12 cellular contexts compared by ENCODE assay signal in the genomic region with DNA sequence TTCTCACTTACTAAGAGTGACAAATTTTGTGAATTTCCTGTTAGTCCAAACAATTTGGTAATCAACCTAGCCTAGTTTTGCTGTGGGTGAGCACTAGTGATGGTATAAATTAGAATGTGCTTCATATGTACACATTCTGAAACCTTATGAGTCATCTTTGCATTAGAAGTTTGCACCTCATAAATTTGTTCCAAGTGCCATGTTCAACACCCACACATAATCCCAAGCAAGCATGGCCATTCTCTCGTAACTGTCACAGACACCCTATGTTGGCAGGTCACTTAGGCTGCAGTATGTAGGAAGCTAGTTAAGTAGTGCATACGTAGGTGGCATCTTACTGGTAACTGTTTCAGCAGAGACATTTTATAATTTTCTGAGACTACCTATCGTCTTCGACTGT. TPM values are rescaled to one million over a fixed set of nuclear protein-coding genes. Genes with fewer than 3 reads are reported as not detected.
DNase-seq lines count a peak whose midpoint lies in the region; ATAC-seq and TF ChIP-seq lines count a peak whose summit lies in the region.
"Had no signal": no experiment of that assay in that cellular context is flagged by ENCODE, and none has a peak within 500 bp of the region (broad histone marks: within the 10 kb centered on the region; RNA-seq: fewer than 3 reads in every experiment).

No MANE protein-coding gene starts in this region.

- H3K4me3 ChIP-seq in heart right ventricle = no peak overlapping the region
- H3K4me3 ChIP-seq in PC-3 (ENCODE audit: low read length) = no peak overlapping the region
- H3K4me3 ChIP-seq: SJSA1 had no signal

- POLR2A ChIA-PET in PC-3 (lab: Charles Lee; ENCODE audit: unreplicated experiment) = no interaction called here

- H3K79me2 ChIP-seq in PC-3 (ENCODE audit: low read length) = no peaks in the 10 kb centered on the region

- DNase-seq in stimulated activated CD4-positive, alpha-beta T cell treated with anti-CD3 and anti-CD28 coated beads, Interleukin-15, amount 100 ng/mL, for 24 hours = peak; percentile 46
- no peak for DNase-seq in stimulated activated CD4-positive, alpha-beta T cell treated with anti-CD3 and anti-CD28 coated beads, Interleukin-12 subunit alpha, Interleukin-12 subunit beta, amount 100 ng/mL, for 4 hours
- peak; percentile 30 for DNase-seq in stimulated activated naive CD8-positive, alpha-beta T cell treated with anti-CD3 and anti-CD28 coated beads, Interleukin-15, Interleukin-2, amounts not matched to agents 100 U/mL and 50 U/mL, for 24 hours
- no peak for DNase-seq in heart right ventricle
- DNase-seq in PC-3 = no peak
- DNase-seq in NAMALWA (ENCODE audit: low spot score) = no peak
- DNase-seq: hypothalamus, NCI-H748 treated with DMSO at 0.1 percent for 48 hours had no signal

- H4K20me1 ChIP-seq in PC-3 (ENCODE audit: low read length) = no peaks in the 10 kb centered on the region

- no peak for TF ChIP-seq CTCF in heart right ventricle (IDR thresholded peaks at IDR 0.05)
- TF ChIP-seq CTCF in PC-3 (conservative IDR thresholded peaks at IDR 0.05; ENCODE audit: low read depth, low read length) = no peak

- BruUV-seq in PC-3 (replicated peaks; lab: Mats Ljungman, UMichigan) = no TSS peak

- H3K9me3 ChIP-seq in heart right ventricle = no peaks in the 10 kb centered on the region
- H3K9me3 ChIP-seq in PC-3 (ENCODE audit: low read length) = no peaks in the 10 kb centered on the region
- H3K9me3 ChIP-seq: SJSA1 had no signal

- peak overlapping the region; percentile 76 for H3K27ac Mint-ChIP-seq in activated naive CD8-positive, alpha-beta T cell
- H3K27ac Mint-ChIP-seq: progenitor cell of endocrine pancreas had no signal

- H3K27me3 Mint-ChIP-seq in activated naive CD8-positive, alpha-beta T cell = no peaks in the 10 kb centered on the region
- H3K27me3 Mint-ChIP-seq: progenitor cell of endocrine pancreas had no signal

- H3K4me1 ChIP-seq in heart right ventricle (peaks cover 0 to 3% (median 0%) of the 10 kb centered on the region in 9 donors), PC-3 (ENCODE audit: insufficient read depth, low read length) (no peaks in the 10 kb centered on the region)

- 85 to 93% methylated on average over 4 of the region's 4 CpGs for WGBS in heart right ventricle, 2 donors

- no peak overlapping the region for H3K9ac ChIP-seq in PC-3 (ENCODE audit: low read length)

- no peaks in the 10 kb centered on the region for H3F3A ChIP-seq in PC-3 (ENCODE audit: low read length, unreplicated experiment)

- H2AFZ ChIP-seq in PC-3 (ENCODE audit: low read length) = no peak overlapping the region

- H3K9me3 Mint-ChIP-seq in activated naive CD8-positive, alpha-beta T cell (ENCODE audit: low read depth) = no peaks in the 10 kb centered on the region

- H3K36me3 ChIP-seq in heart right ventricle (peaks cover 0 to 34% (median 4%) of the 10 kb centered on the region in 9 donors), PC-3 (ENCODE audit: low read depth, low read length) (peaks cover 5% of the 10 kb centered on the region; the same call in 1 of the 2 replicates)

- H3K4me3 Mint-ChIP-seq in activated naive CD8-positive, alpha-beta T cell = peak overlapping the region; percentile 4

- no peak overlapping the region for H3K4me2 ChIP-seq in PC-3 (ENCODE audit: low read length)

- peaks cover 16% of the 10 kb centered on the region for H3K4me1 Mint-ChIP-seq in activated naive CD8-positive, alpha-beta T cell (ENCODE audit: low read depth)

- H3K27ac ChIP-seq in heart right ventricle (no peak overlapping the region), PC-3 (ENCODE audit: low read length) (no peak overlapping the region)
- H3K27ac ChIP-seq: SJSA1 had no signal

- intact Hi-C loops in heart right ventricle (cut with DNase I) = no loop called here
- intact Hi-C loops in PC-3 (cut with micrococcal nuclease) = no loop called here

- peak; percentile 34 for ATAC-seq in HG02870 (IDR thresholded peaks at IDR 0.05; ENCODE audit: unreplicated experiment)
- ATAC-seq in stimulated activated naive CD8-positive, alpha-beta T cell treated with anti-CD3 and anti-CD28 coated beads, Interleukin-15, Interleukin-2, amounts not matched to agents 100 U/mL and 50 U/mL, for 24 hours = peak; percentile 89
- ATAC-seq in heart right ventricle = no peak
- ATAC-seq in PC-3 = no peak

- H3K27me3 ChIP-seq in heart right ventricle (no peaks in the 10 kb centered on the region), PC-3 (ENCODE audit: low read length) (no peaks in the 10 kb centered on the region)
- H3K27me3 ChIP-seq: SJSA1 had no signal

- no peaks in the 10 kb centered on the region for H3K9me2 ChIP-seq in PC-3 (replicated peaks; ENCODE audit: low read length)

- peaks cover 5% of the 10 kb centered on the region for H3K36me3 Mint-ChIP-seq in activated naive CD8-positive, alpha-beta T cell

- CTCF ChIA-PET in PC-3 (lab: Charles Lee) = no interaction called here

RNA-seq across cellular contexts. Expression of gene NAB1, which starts 46.9 kb away (rescaled TPM):
- total RNA-seq in heart right ventricle (10 to 100 TPM; 22.7 to 41.5 (median 28.4) TPM), PC-3 (2014; rRNA removed) (23.1 and 23.6 TPM in 2 replicates)
- polyA plus RNA-seq in heart right ventricle = 10 to 100 TPM in 1 of 2 donors, 1 to 10 TPM in 1; 9.3 to 18.9 TPM

Comparison
In these comparisons a context has a peak if more than half of its experiments do, and no peak if none do; other contexts are left out.
1. DNase-seq: peak in stimulated activated CD4-positive, alpha-beta T cell treated with anti-CD3 and anti-CD28 coated beads, Interleukin-15, amount 100 ng/mL, for 24 hours (single experiment) and stimulated activated naive CD8-positive, alpha-beta T cell treated with anti-CD3 and anti-CD28 coated beads, Interleukin-15, Interleukin-2, amounts not matched to agents 100 U/mL and 50 U/mL, for 24 hours (single experiment); none in stimulated activated CD4-positive, alpha-beta T cell treated with anti-CD3 and anti-CD28 coated beads, Interleukin-12 subunit alpha, Interleukin-12 subunit beta, amount 100 ng/mL, for 4 hours (single experiment), heart right ventricle (0 of 2), PC-3 (single experiment) and NAMALWA (single experiment).
2. ATAC-seq: peak in HG02870 (single experiment) and stimulated activated naive CD8-positive, alpha-beta T cell treated with anti-CD3 and anti-CD28 coated beads, Interleukin-15, Interleukin-2, amounts not matched to agents 100 U/mL and 50 U/mL, for 24 hours (single experiment); none in heart right ventricle (0 of 8) and PC-3 (single experiment).